Comparison of ENCODE assay signal across 14 cellular contexts in genomic region chr11:44604171-44604581, GRCh38. TPM values are rescaled to one million over a fixed set of nuclear protein-coding genes. Genes with fewer than 3 reads are reported as not detected.
A peak's percentile ranks its signal among the peaks of the same experiment; 100 is the strongest.
DNase-seq lines count a peak whose midpoint lies in the region; ATAC-seq lines count a peak whose summit lies in the region.
"Had no signal": no experiment of that assay in that cellular context is flagged by ENCODE, and none has a peak within 500 bp of the region (broad histone marks: within the 10 kb centered on the region; RNA-seq: fewer than 3 reads in every experiment).

No MANE protein-coding gene starts in this region.

- H2BK5ac ChIP-seq in neuronal stem cell (ENCODE audit: low read length), result no peak overlapping the region

- WGBS in neuronal stem cell (ENCODE audit: extremely low coverage in 2 of 2, insufficient read length in 2 of 2, insufficient replicate concordance in 1 of 2), 2 donors, result no CpG with 5 or more reads among the region's 6 CpGs

- H3K9me3 ChIP-seq in neuronal stem cell (replicated peaks in 1 of 2; ENCODE audit: control insufficient read depth in 2 of 2, insufficient read depth in 1 of 2, low read depth in 1 of 2, low read length in 2 of 2), result no peaks in the 10 kb centered on the region
- H3K9me3 ChIP-seq: gastroesophageal sphincter, SJCRH30 had no signal

- peak; percentile 91 for DNase-seq in DMS79 (lab: John Stamatoyannopoulos, UW)
- DNase-seq in NCI-H1092 treated with DMSO at 0.1 percent for 48 hours (lab: John Stamatoyannopoulos, UW), result peak; percentile 82
- DNase-seq in activated CD8-positive, alpha-beta T cell treated with anti-CD3 and anti-CD28 coated beads, Interleukin-2, amount 10 ng/mL, durations not matched to agents 7 days and 5 days, result no peak
- no peak for DNase-seq in neuronal stem cell (ENCODE audit: low spot score)
- DNase-seq in medulla oblongata (ENCODE audit: extremely low spot score), result no peak
- DNase-seq in NCI-H524 treated with DMSO at 0.1 percent for 48 hours (lab: John Stamatoyannopoulos, UW), result no peak
- DNase-seq: activated CD4-positive, alpha-beta T cell treated with anti-CD3 and anti-CD28 coated beads for 4 hours; activated naive CD8-positive, alpha-beta T cell treated with anti-CD3 and anti-CD28 coated beads, Interleukin-2, amount 10 ng/mL, durations not matched to agents 7 days and 5 days; mammary epithelial cell; NCI-H2171 treated with DMSO at 0.1 percent for 48 hours; SJCRH30 had no signal

- H2AFZ ChIP-seq in neuronal stem cell (ENCODE audit: low read length), result no peak overlapping the region

- H3K4me3 Mint-ChIP-seq in activated CD8-positive, alpha-beta T cell treated with anti-CD3 and anti-CD28 coated beads, Interleukin-2, amount 10 ng/mL, durations not matched to agents 7 days and 5 days, result no peak overlapping the region
- H3K4me3 Mint-ChIP-seq: activated naive CD8-positive, alpha-beta T cell treated with anti-CD3 and anti-CD28 coated beads, Interleukin-2, amount 10 ng/mL, durations not matched to agents 7 days and 5 days had no signal

- CTCF ChIA-PET in activated CD8-positive, alpha-beta T cell treated with anti-CD3 and anti-CD28 coated beads, Interleukin-2, amount 10 ng/mL, durations not matched to agents 7 days and 5 days (lab: Charles Lee), result interaction anchor here (0.9 to 1.8 kb wide), 4 partner anchors 11 to 47 kb away, joined by 3 to 8 read pairs (median 4); no protein-coding TSS in a partner anchor

- no peak overlapping the region for H3K27ac ChIP-seq in neuronal stem cell (replicated peaks; ENCODE audit: low read length)
- H3K27ac ChIP-seq: SJCRH30 had no signal

- no peak overlapping the region for H2BK120ac ChIP-seq in neuronal stem cell (ENCODE audit: low read depth, low read length)

- no peak overlapping the region for H3K4ac ChIP-seq in neuronal stem cell (ENCODE audit: low read length)

- H3K36me3 Mint-ChIP-seq in activated CD8-positive, alpha-beta T cell treated with anti-CD3 and anti-CD28 coated beads, Interleukin-2, amount 10 ng/mL, durations not matched to agents 7 days and 5 days (ENCODE audit: low read depth), result peaks cover 46% of the 10 kb centered on the region

- peak overlapping the region; percentile 77 for H2AK5ac ChIP-seq in neuronal stem cell (ENCODE audit: low read depth, low read length)

- ATAC-seq in activated CD8-positive, alpha-beta T cell treated with anti-CD3 and anti-CD28 coated beads, Interleukin-2, amount 10 ng/mL, durations not matched to agents 7 days and 5 days, result no peak
- ATAC-seq in GM18873 (IDR thresholded peaks at IDR 0.05; ENCODE audit: low FRiP score, unreplicated experiment), result no peak
- ATAC-seq: gastroesophageal sphincter had no signal

- peaks cover 0 to 22% of the 10 kb centered on the region in 2 donors for H3K36me3 ChIP-seq in neuronal stem cell (replicated peaks in 1 of 2; ENCODE audit: control insufficient read depth in 2 of 2, insufficient read depth in 2 of 2, low read length in 2 of 2)

- H3K4me1 Mint-ChIP-seq in activated CD8-positive, alpha-beta T cell treated with anti-CD3 and anti-CD28 coated beads, Interleukin-2, amount 10 ng/mL, durations not matched to agents 7 days and 5 days (ENCODE audit: low read depth), result peaks cover 31% of the 10 kb centered on the region

- H2BK12ac ChIP-seq in neuronal stem cell (ENCODE audit: low read length), result no peak overlapping the region

- H3K27me3 ChIP-seq in neuronal stem cell (ENCODE audit: control insufficient read depth in 3 of 3, insufficient read depth in 3 of 3, low read depth in 1 of 3, low read length in 3 of 3), result peaks cover 0 to 2% (median 0%) of the 10 kb centered on the region in 3 experiments
- H3K27me3 ChIP-seq: gastroesophageal sphincter, SJCRH30 had no signal

- H4K91ac ChIP-seq in neuronal stem cell (ENCODE audit: low read depth, low read length, poor library complexity), result no peak overlapping the region

- peak overlapping the region; percentile 13 for H3K27ac Mint-ChIP-seq in activated CD8-positive, alpha-beta T cell treated with anti-CD3 and anti-CD28 coated beads, Interleukin-2, amount 10 ng/mL, durations not matched to agents 7 days and 5 days
- H3K27ac Mint-ChIP-seq: activated naive CD8-positive, alpha-beta T cell treated with anti-CD3 and anti-CD28 coated beads, Interleukin-2, amount 10 ng/mL, durations not matched to agents 7 days and 5 days; progenitor cell of endocrine pancreas had no signal

- no peak overlapping the region for H3K14ac ChIP-seq in neuronal stem cell (ENCODE audit: low read length)

- no peaks in the 10 kb centered on the region for H3K27me3 Mint-ChIP-seq in activated CD8-positive, alpha-beta T cell treated with anti-CD3 and anti-CD28 coated beads, Interleukin-2, amount 10 ng/mL, durations not matched to agents 7 days and 5 days (ENCODE audit: low read depth)
- H3K27me3 Mint-ChIP-seq: activated naive CD8-positive, alpha-beta T cell treated with anti-CD3 and anti-CD28 coated beads, Interleukin-2, amount 10 ng/mL, durations not matched to agents 7 days and 5 days had no signal

- no peak overlapping the region for H3K4me2 ChIP-seq in neuronal stem cell (ENCODE audit: insufficient read depth, low read length, poor library complexity, severe bottlenecking)

- H3K4me3 ChIP-seq in neuronal stem cell (ENCODE audit: low read length in 2 of 2), result no peak overlapping the region
- H3K4me3 ChIP-seq: gastroesophageal sphincter, SJCRH30 had no signal

- H2BK15ac ChIP-seq in neuronal stem cell (ENCODE audit: low read length), result no peak overlapping the region

- POLR2A ChIA-PET in activated CD8-positive, alpha-beta T cell treated with anti-CD3 and anti-CD28 coated beads, Interleukin-2, amount 10 ng/mL, durations not matched to agents 7 days and 5 days (lab: Charles Lee), result no interaction called here

- peak overlapping the region; percentile 67 for H4K8ac ChIP-seq in neuronal stem cell (ENCODE audit: low read depth, low read length)

- no peaks in the 10 kb centered on the region for H3K9me3 Mint-ChIP-seq in activated CD8-positive, alpha-beta T cell treated with anti-CD3 and anti-CD28 coated beads, Interleukin-2, amount 10 ng/mL, durations not matched to agents 7 days and 5 days (ENCODE audit: insufficient read depth)
- H3K9me3 Mint-ChIP-seq: activated naive CD8-positive, alpha-beta T cell treated with anti-CD3 and anti-CD28 coated beads, Interleukin-2, amount 10 ng/mL, durations not matched to agents 7 days and 5 days had no signal

- peaks cover 3% of the 10 kb centered on the region for H3K79me1 ChIP-seq in neuronal stem cell (ENCODE audit: low read depth, low read length)

- H3K23ac ChIP-seq in neuronal stem cell (ENCODE audit: low read depth, low read length, poor library complexity), result no peak overlapping the region

- peaks cover 6 to 25% of the 10 kb centered on the region in 2 donors for H3K4me1 ChIP-seq in neuronal stem cell (ENCODE audit: control insufficient read depth in 2 of 2, insufficient read depth in 1 of 2, low read depth in 1 of 2, low read length in 2 of 2)

- no peak overlapping the region for H3K18ac ChIP-seq in neuronal stem cell (ENCODE audit: low read length)

- no peak overlapping the region for H3K9ac ChIP-seq in neuronal stem cell (ENCODE audit: low read depth, low read length, poor library complexity)

RNA-seq across cellular contexts. Expression of gene CD82, which starts 38.7 kb away (rescaled TPM):
- 10 to 100 TPM; 68.2 to 72.9 TPM for total RNA-seq in activated CD8-positive, alpha-beta T cell treated with anti-CD3 and anti-CD28 coated beads, Interleukin-2, amount 10 ng/mL, durations not matched to agents 7 days and 5 days
- polyA plus RNA-seq in neuronal stem cell (2013, experiment 1 of 2), result 51.9 TPM
- 51.1 TPM for polyA plus RNA-seq in neuronal stem cell (2013, experiment 2 of 2)

Comparison
In these comparisons a context has a peak if more than half of its experiments do, and no peak if none do; other contexts are left out.
1. DNase-seq: peak in DMS79 (single experiment) and NCI-H1092 treated with DMSO at 0.1 percent for 48 hours (single experiment); none in activated CD8-positive, alpha-beta T cell treated with anti-CD3 and anti-CD28 coated beads, Interleukin-2, amount 10 ng/mL, durations not matched to agents 7 days and 5 days (single experiment), neuronal stem cell (single experiment), medulla oblongata (single experiment) and NCI-H524 treated with DMSO at 0.1 percent for 48 hours (single experiment).